In genomic region chr19:30319411-30319810, GRCh38 we compare ENCODE assay signal across 38 cellular contexts. TPM values are rescaled to one million over a fixed set of nuclear protein-coding genes. Genes with fewer than 3 reads are reported as not detected.
"Had no signal": no experiment of that assay in that cellular context is flagged by ENCODE, and none has a peak within 500 bp of the region (broad histone marks: within the 10 kb centered on the region; RNA-seq: fewer than 3 reads in every experiment).

No MANE protein-coding gene starts in this region.

- H3K27me3 ChIP-seq: adrenal gland, ascending aorta, body of pancreas, brain microvascular endothelial cell, cardiac muscle cell had no signal

- H3K27me3 Mint-ChIP-seq: activated naive CD4-positive, alpha-beta T cell treated with anti-CD3 and anti-CD28 coated beads, Interleukin-2, amount 10 ng/mL, durations not matched to agents 7 days and 5 days; activated naive CD8-positive, alpha-beta T cell; activated naive CD8-positive, alpha-beta T cell treated with anti-CD3 and anti-CD28 coated beads for 36 hours; activated naive CD8-positive, alpha-beta T cell treated with anti-CD3 and anti-CD28 coated beads, Interleukin-2, amount 10 ng/mL, durations not matched to agents 7 days and 5 days; central memory CD8-positive, alpha-beta T cell had no signal

- H3K27ac ChIP-seq: adrenal gland, ascending aorta, body of pancreas, brain microvascular endothelial cell, breast epithelium, cardiac muscle cell had no signal

- H3K4me3 ChIP-seq: adrenal gland, ascending aorta, body of pancreas, breast epithelium, cardiac muscle cell had no signal

- H3K36me3 Mint-ChIP-seq: activated naive CD4-positive, alpha-beta T cell treated with anti-CD3 and anti-CD28 coated beads, Interleukin-2, amount 10 ng/mL, durations not matched to agents 7 days and 5 days; activated naive CD4-positive, alpha-beta T cell treated with anti-CD3 and anti-CD28 coated beads, Interleukin-2, amount 50 U/mL, for 72 hours; activated naive CD8-positive, alpha-beta T cell; activated naive CD8-positive, alpha-beta T cell treated with anti-CD3 and anti-CD28 coated beads for 36 hours; activated naive CD8-positive, alpha-beta T cell treated with anti-CD3 and anti-CD28 coated beads, Interleukin-2, amount 10 ng/mL, durations not matched to agents 7 days and 5 days had no signal

- H3K36me3 ChIP-seq: adrenal gland, ascending aorta, brain microvascular endothelial cell, breast epithelium, cardiac muscle cell had no signal

- H3K4me3 Mint-ChIP-seq: activated naive CD4-positive, alpha-beta T cell treated with anti-CD3 and anti-CD28 coated beads for 36 hours; activated naive CD4-positive, alpha-beta T cell treated with anti-CD3 and anti-CD28 coated beads, Interleukin-2, amount 10 ng/mL, durations not matched to agents 7 days and 5 days; activated naive CD4-positive, alpha-beta T cell treated with anti-CD3 and anti-CD28 coated beads, Interleukin-2, amount 50 U/mL, for 24 hours; activated naive CD8-positive, alpha-beta T cell; activated naive CD8-positive, alpha-beta T cell treated with anti-CD3 and anti-CD28 coated beads for 36 hours; activated naive CD8-positive, alpha-beta T cell treated with anti-CD3 and anti-CD28 coated beads, Interleukin-2, amount 10 ng/mL, durations not matched to agents 7 days and 5 days; activated naive CD8-positive, alpha-beta T cell treated with anti-CD3 and anti-CD28 coated beads, Interleukin-2, amount 50 U/mL, for 24 hours; activated T-cell treated with anti-CD3 and anti-CD28 coated beads, Interleukin-2, amount 50 U/mL, for 4 hours; activated T-cell treated with anti-CD3 and anti-CD28 coated beads, Interleukin-2, amount 50 U/mL, for 72 hours; activated T-helper 1 cell treated with anti-CD3 and anti-CD28 coated beads, Interleukin-12 subunit alpha, Interleukin-12 subunit beta, Interleukin-2, Interleukin-4 antibody, amounts not matched to agents 30 ng/mL and 10 ng/mL and 1 ng/mL, durations not matched to agents 14 hours and 24 hours and 36 hours; activated T-helper 17 cell treated with anti-CD3 and anti-CD28 coated beads, Interleukin-2, amount 50 U/mL, for 72 hours; brain; central memory CD8-positive, alpha-beta T cell had no signal

- H3K4me1 Mint-ChIP-seq: activated naive CD4-positive, alpha-beta T cell treated with anti-CD3 and anti-CD28 coated beads, Interleukin-2, amount 10 ng/mL, durations not matched to agents 7 days and 5 days; activated naive CD4-positive, alpha-beta T cell treated with anti-CD3 and anti-CD28 coated beads, Interleukin-2, amount 50 U/mL, for 24 hours; activated naive CD8-positive, alpha-beta T cell treated with anti-CD3 and anti-CD28 coated beads for 36 hours; activated naive CD8-positive, alpha-beta T cell treated with anti-CD3 and anti-CD28 coated beads, Interleukin-2, amount 10 ng/mL, durations not matched to agents 7 days and 5 days; activated naive CD8-positive, alpha-beta T cell treated with anti-CD3 and anti-CD28 coated beads, Interleukin-2, amount 50 U/mL, for 24 hours; activated T-helper 17 cell treated with anti-CD3 and anti-CD28 coated beads, Interleukin-2, amount 50 U/mL, for 72 hours; central memory CD8-positive, alpha-beta T cell had no signal

- H3K9me3 ChIP-seq: adrenal gland, ascending aorta, body of pancreas had no signal

- FAIRE-seq: astrocyte, bronchial epithelial cell, colon had no signal

- H3K4me1 ChIP-seq: adrenal gland, ascending aorta, body of pancreas, breast epithelium had no signal

- ATAC-seq: activated naive CD4-positive, alpha-beta T cell treated with anti-CD3 and anti-CD28 coated beads, Interleukin-2, amount 50 U/mL, for 72 hours; activated naive CD8-positive, alpha-beta T cell treated with anti-CD3 and anti-CD28 coated beads, Interleukin-2, amount 50 U/mL, for 24 hours; activated T-cell treated with anti-CD3 and anti-CD28 coated beads, Interleukin-2, amount 50 U/mL, for 4 hours; activated T-cell treated with anti-CD3 and anti-CD28 coated beads, Interleukin-2, amount 50 U/mL, for 72 hours; activated T-helper 17 cell treated with anti-CD3 and anti-CD28 coated beads, Interleukin-2, amount 50 U/mL, for 72 hours; body of pancreas had no signal

- DNase-seq: activated effector memory CD4-positive, alpha-beta T cell treated with anti-CD3 and anti-CD28 coated beads, Interleukin-2, amount 50 U/mL, for 16 hours; activated effector memory CD4-positive, alpha-beta T cell treated with Interleukin-2 at 50 U/mL for 16 hours; activated gamma-delta T cell; activated gamma-delta T cell treated with Interleukin-2 at 50 U/mL for 16 hours; activated naive CD4-positive, alpha-beta T cell; activated naive CD4-positive, alpha-beta T cell treated with anti-CD3 and anti-CD28 coated beads for 36 hours; activated naive CD4-positive, alpha-beta T cell treated with anti-CD3 and anti-CD28 coated beads, Interleukin-2, amount 10 ng/mL, durations not matched to agents 7 days and 5 days; activated naive CD4-positive, alpha-beta T cell treated with anti-CD3 and anti-CD28 coated beads, Interleukin-2, amount 50 U/mL, for 16 hours; activated naive CD4-positive, alpha-beta T cell treated with Interleukin-2 at 50 U/mL for 16 hours; activated naive CD8-positive, alpha-beta T cell treated with anti-CD3 and anti-CD28 coated beads for 36 hours; activated naive CD8-positive, alpha-beta T cell treated with anti-CD3 and anti-CD28 coated beads, Interleukin-2, amount 10 ng/mL, durations not matched to agents 7 days and 5 days; activated naive CD8-positive, alpha-beta T cell treated with anti-CD3 and anti-CD28 coated beads, Interleukin-2, amount 50 U/mL, for 24 hours; activated T-cell treated with anti-CD3 and anti-CD28 coated beads, Interleukin-2, amount 50 U/mL, for 4 hours; activated T-cell treated with anti-CD3 and anti-CD28 coated beads, Interleukin-2, amount 50 U/mL, for 48 hours; activated T-cell treated with anti-CD3 and anti-CD28 coated beads, Interleukin-2, amount 50 U/mL, for 72 hours; amniotic stem cell; amygdala; anterior cingulate cortex; aorta; body of pancreas; brain microvascular endothelial cell; central memory CD4-positive, alpha-beta T cell had no signal

- H3K27ac Mint-ChIP-seq: activated naive CD4-positive, alpha-beta T cell treated with anti-CD3 and anti-CD28 coated beads for 36 hours; activated naive CD4-positive, alpha-beta T cell treated with anti-CD3 and anti-CD28 coated beads, Interleukin-2, amount 10 ng/mL, durations not matched to agents 7 days and 5 days; activated naive CD4-positive, alpha-beta T cell treated with anti-CD3 and anti-CD28 coated beads, Interleukin-2, amount 50 U/mL, for 24 hours; activated naive CD4-positive, alpha-beta T cell treated with anti-CD3 and anti-CD28 coated beads, Interleukin-2, amount 50 U/mL, for 72 hours; activated naive CD8-positive, alpha-beta T cell; activated naive CD8-positive, alpha-beta T cell treated with anti-CD3 and anti-CD28 coated beads for 36 hours; activated naive CD8-positive, alpha-beta T cell treated with anti-CD3 and anti-CD28 coated beads, Interleukin-2, amount 10 ng/mL, durations not matched to agents 7 days and 5 days; activated naive CD8-positive, alpha-beta T cell treated with anti-CD3 and anti-CD28 coated beads, Interleukin-2, amount 50 U/mL, for 24 hours; activated T-cell treated with anti-CD3 and anti-CD28 coated beads, Interleukin-2, amount 50 U/mL, for 72 hours; activated T-helper 1 cell treated with anti-CD3 and anti-CD28 coated beads, Interleukin-12 subunit alpha, Interleukin-12 subunit beta, Interleukin-2, Interleukin-4 antibody, amounts not matched to agents 30 ng/mL and 10 ng/mL and 1 ng/mL, durations not matched to agents 14 hours and 24 hours and 36 hours; activated T-helper 17 cell treated with anti-CD3 and anti-CD28 coated beads, Interleukin-2, amount 50 U/mL, for 72 hours; activated T-helper 2 cell treated with anti-CD3 and anti-CD28 coated beads, Interferon-gamma antibody, Interleukin-2, Interleukin-4, amounts not matched to agents 10 μg/mL and 5 μg/mL and 100 μg/mL, durations not matched to agents 14 hours and 24 hours and 36 hours had no signal

RNA-seq across cellular contexts. Expression of gene ZNF536, which starts 52.8 kb away (rescaled TPM):
- total RNA-seq: activated naive CD4-positive, alpha-beta T cell treated with anti-CD3 and anti-CD28 coated beads for 36 hours; activated naive CD4-positive, alpha-beta T cell treated with anti-CD3 and anti-CD28 coated beads, Interleukin-2, amount 50 U/mL, for 72 hours; activated naive CD8-positive, alpha-beta T cell treated with anti-CD3 and anti-CD28 coated beads for 36 hours; activated naive CD8-positive, alpha-beta T cell treated with anti-CD3 and anti-CD28 coated beads, Interleukin-2, amount 10 ng/mL, durations not matched to agents 7 days and 5 days; activated T-cell treated with anti-CD3 and anti-CD28 coated beads, Interleukin-2, amount 50 U/mL, for 4 hours; activated T-helper 1 cell treated with anti-CD3 and anti-CD28 coated beads, Interleukin-12 subunit alpha, Interleukin-12 subunit beta, Interleukin-2, Interleukin-4 antibody, amounts not matched to agents 30 ng/mL and 10 ng/mL and 1 ng/mL, durations not matched to agents 14 hours and 24 hours and 36 hours; activated T-helper 17 cell treated with anti-CD3 and anti-CD28 coated beads, Interleukin-2, amount 50 U/mL, for 72 hours; activated T-helper 2 cell treated with anti-CD3 and anti-CD28 coated beads, Interferon-gamma antibody, Interleukin-2, Interleukin-4, amounts not matched to agents 10 μg/mL and 5 μg/mL and 100 μg/mL, durations not matched to agents 14 hours and 24 hours and 36 hours; ascending aorta; body of pancreas; bronchial epithelial cell; chondrocyte had no signal
